In genomic region chr2:71122387-71122786, GRCh38 we compare ENCODE assay signal across 1 cellular context.
TF ChIP-seq lines count a peak whose summit lies in the region.

No MANE protein-coding gene starts in this region.

TF ChIP-seq in K562, 482 proteins besides CTCF, POLR2A, EP300 and RAD21:
- peak; percentile 91 for TF ChIP-seq ZNF431 (CRISPR knock-in tag; IDR thresholded peaks at IDR 0.05)
